2 cellular contexts compared by ENCODE assay signal in genomic region chr2:226835420-226835795, GRCh38.
TF ChIP-seq lines count a peak whose summit lies in the region.

No MANE protein-coding gene starts in this region.

TF ChIP-seq in SK-N-SH, 30 proteins besides CTCF, POLR2A, EP300 and RAD21:
- TF ChIP-seq FOXJ3 (CRISPR knock-in tag; IDR thresholded peaks at IDR 0.05): no peak
- TF ChIP-seq TCF12 (IDR thresholded peaks at IDR 0.05): no peak

TF ChIP-seq in endothelial cell of umbilical vein, 7 proteins besides CTCF, POLR2A, EP300 and RAD21:
- TF ChIP-seq JUN (IDR thresholded peaks at IDR 0.05; ENCODE audit: borderline replicate concordance, insufficient read depth, insufficient read length, low read depth) (no peak), MAX (IDR thresholded peaks at IDR 0.05; ENCODE audit: insufficient read depth, insufficient read length) (no peak), POLR2AphosphoS5 (IDR thresholded peaks at IDR 0.05; ENCODE audit: insufficient read depth, low read depth, low read length) (no peak), MYC (IDR thresholded peaks at IDR 0.05; ENCODE audit: low read depth, low read length) (no peak), FOS (IDR thresholded peaks at IDR 0.05; ENCODE audit: borderline replicate concordance, insufficient read depth, low read length) (no peak)
